1 cellular context compared by ENCODE assay signal in the genomic region with DNA sequence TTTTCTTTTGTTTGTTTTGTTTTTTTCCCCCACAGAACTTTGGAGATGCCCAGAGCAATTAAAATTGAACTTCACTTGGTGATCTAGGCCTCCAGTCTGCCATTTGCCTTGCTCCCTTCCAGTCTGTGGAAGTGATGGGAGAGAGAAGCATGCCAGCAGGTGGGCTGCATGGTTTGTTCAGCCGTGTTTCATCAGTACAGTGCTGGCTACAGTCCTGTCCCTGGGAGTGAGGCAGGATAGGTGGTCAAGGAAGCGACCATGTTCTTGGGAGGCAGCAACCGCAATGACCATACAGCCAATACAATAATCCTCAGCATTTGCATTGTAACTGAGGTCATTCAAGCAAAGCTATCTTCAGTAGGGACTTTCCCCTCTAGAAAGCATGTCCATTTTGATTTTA.
TF ChIP-seq lines count a peak whose summit lies in the region.

No MANE protein-coding gene starts in this region.

TF ChIP-seq in H1, 55 proteins besides CTCF, POLR2A, EP300 and RAD21:
- TF ChIP-seq SUZ12 (IDR thresholded peaks at IDR 0.05; ENCODE audit: low read length) (no peak), POU5F1 (IDR thresholded peaks at IDR 0.05; ENCODE audit: low read depth, low read length) (no peak), RFX5 (IDR thresholded peaks at IDR 0.05; ENCODE audit: borderline replicate concordance, low read depth, low read length) (no peak), TCF12 (IDR thresholded peaks at IDR 0.05; ENCODE audit: low read depth, low read length) (no peak), SIX5 (IDR thresholded peaks at IDR 0.05; ENCODE audit: low read depth, low read length) (no peak), GABPA (IDR thresholded peaks at IDR 0.05; ENCODE audit: borderline replicate concordance, insufficient read depth, low read length) (no peak)
